ENCODE assay signal across 17 cellular contexts in genomic region chr20:4444404-4444803, GRCh38.
DNase-seq lines count a peak whose midpoint lies in the region; TF ChIP-seq lines count a peak whose summit lies in the region.
"Had no signal": no experiment of that assay in that cellular context is flagged by ENCODE, and none has a peak within 500 bp of the region (broad histone marks: within the 10 kb centered on the region; RNA-seq: fewer than 3 reads in every experiment).

No MANE protein-coding gene starts in this region.

- H4K20me1 ChIP-seq in osteoblast (ENCODE audit: insufficient read depth, low read length) = no peaks in the 10 kb centered on the region

- H3K9me3 ChIP-seq in osteoblast (ENCODE audit: low read depth, low read length) = no peaks in the 10 kb centered on the region
- H3K9me3 ChIP-seq: Peyer's patch had no signal

- H3K36me3 Mint-ChIP-seq in activated CD4-positive, alpha-beta T cell treated with anti-CD3 and anti-CD28 coated beads, Interleukin-2, amount 10 ng/mL, durations not matched to agents 7 days and 5 days (ENCODE audit: low read depth) = no peaks in the 10 kb centered on the region
- H3K36me3 Mint-ChIP-seq in Calu3 (ENCODE audit: insufficient read depth, unreplicated experiment) = no peaks in the 10 kb centered on the region
- H3K36me3 Mint-ChIP-seq: activated naive CD8-positive, alpha-beta T cell treated with anti-CD3 and anti-CD28 coated beads, Interleukin-2, amount 10 ng/mL, durations not matched to agents 7 days and 5 days had no signal

- H3K36me3 ChIP-seq in osteoblast (ENCODE audit: insufficient read depth, low read length) = no peaks in the 10 kb centered on the region
- H3K36me3 ChIP-seq: Peyer's patch had no signal

- no peaks in the 10 kb centered on the region for H3K79me2 ChIP-seq in osteoblast (ENCODE audit: insufficient read depth, low read length)

- H3K27ac ChIP-seq in RWPE1 (peak overlapping the region; percentile 74), osteoblast (ENCODE audit: low read depth, low read length) (peak overlapping the region; percentile 61)
- H3K27ac ChIP-seq: Peyer's patch had no signal

- H3K4me1 ChIP-seq in osteoblast (ENCODE audit: insufficient read depth, low read length) = peaks cover 25% of the 10 kb centered on the region
- H3K4me1 ChIP-seq: Peyer's patch had no signal

- TF ChIP-seq CTCF in RWPE1 (conservative IDR thresholded peaks at IDR 0.05; ENCODE audit: low read depth) = no peak
- TF ChIP-seq CTCF in epithelial cell of proximal tubule (conservative IDR thresholded peaks at IDR 0.05; ENCODE audit: low read depth, low read length) = no peak
- no peak for TF ChIP-seq CTCF in osteoblast (IDR thresholded peaks at IDR 0.05; ENCODE audit: extremely low read depth, low read depth, low read length)
- TF ChIP-seq CTCF in Calu3 (IDR thresholded peaks at IDR 0.05; ENCODE audit: unreplicated experiment) = no peak

- BruUV-seq in Calu3 (replicated peaks; lab: Mats Ljungman, UMichigan) = no TSS peak

- CTCF ChIA-PET in RWPE1 (lab: Yijun Ruan, JAX) (no interaction called here), Calu3 (lab: Charles Lee) (no interaction called here)
- CTCF ChIA-PET in activated CD4-positive, alpha-beta T cell treated with anti-CD3 and anti-CD28 coated beads, Interleukin-2, amount 10 ng/mL, durations not matched to agents 7 days and 5 days (lab: Charles Lee) = no interaction called here

- H3K27ac Mint-ChIP-seq in activated CD4-positive, alpha-beta T cell treated with anti-CD3 and anti-CD28 coated beads, Interleukin-2, amount 10 ng/mL, durations not matched to agents 7 days and 5 days = no peak overlapping the region
- H3K27ac Mint-ChIP-seq in Calu3 (ENCODE audit: unreplicated experiment) = no peak overlapping the region
- H3K27ac Mint-ChIP-seq: activated CD8-positive, alpha-beta T cell treated with anti-CD3 and anti-CD28 coated beads, Interleukin-2, amount 10 ng/mL, durations not matched to agents 7 days and 5 days; activated naive CD8-positive, alpha-beta T cell treated with anti-CD3 and anti-CD28 coated beads, Interleukin-2, amount 10 ng/mL, durations not matched to agents 7 days and 5 days had no signal

- DNase-seq in EH (ENCODE audit: low read depth) (peak; percentile 90), RWPE1 (ENCODE audit: low spot score) (peak; percentile 82), epithelial cell of proximal tubule (ENCODE audit: low read depth) (peak; percentile 52), osteoblast (ENCODE audit: insufficient read length, low spot score, missing footprints) (peak; percentile 64), HuH-7.5 (ENCODE audit: low spot score) (no peak), NCI-H1436 (lab: John Stamatoyannopoulos, UW) (no peak), Calu3 (no peak)
- DNase-seq in activated CD4-positive, alpha-beta T cell treated with anti-CD3 and anti-CD28 coated beads, Interleukin-2, amount 10 ng/mL, durations not matched to agents 7 days and 5 days = no peak
- DNase-seq: activated CD8-positive, alpha-beta T cell treated with anti-CD3 and anti-CD28 coated beads, Interleukin-2, amount 10 ng/mL, durations not matched to agents 7 days and 5 days; activated naive CD8-positive, alpha-beta T cell treated with anti-CD3 and anti-CD28 coated beads, Interleukin-2, amount 10 ng/mL, durations not matched to agents 7 days and 5 days; AML-193; head of caudate nucleus; mesendoderm; NCI-H1092 treated with DMSO at 0.1 percent for 48 hours; Peyer's patch; right cardiac atrium; SW 1271 had no signal

- H2AFZ ChIP-seq in osteoblast (ENCODE audit: low read length) = peak overlapping the region; percentile 39

- H3K27me3 Mint-ChIP-seq in activated CD4-positive, alpha-beta T cell treated with anti-CD3 and anti-CD28 coated beads, Interleukin-2, amount 10 ng/mL, durations not matched to agents 7 days and 5 days = peaks cover 17% of the 10 kb centered on the region
- H3K27me3 Mint-ChIP-seq in Calu3 (ENCODE audit: unreplicated experiment) = peaks cover 28% of the 10 kb centered on the region

- intact Hi-C loops in Calu3 (cut with micrococcal nuclease; ENCODE audit: unreplicated experiment) = no loop called here

- H3K4me3 Mint-ChIP-seq in activated CD4-positive, alpha-beta T cell treated with anti-CD3 and anti-CD28 coated beads, Interleukin-2, amount 10 ng/mL, durations not matched to agents 7 days and 5 days = no peak overlapping the region
- H3K4me3 Mint-ChIP-seq in Calu3 (ENCODE audit: low read depth, unreplicated experiment) = no peak overlapping the region
- H3K4me3 Mint-ChIP-seq: activated CD8-positive, alpha-beta T cell treated with anti-CD3 and anti-CD28 coated beads, Interleukin-2, amount 10 ng/mL, durations not matched to agents 7 days and 5 days; activated naive CD8-positive, alpha-beta T cell treated with anti-CD3 and anti-CD28 coated beads, Interleukin-2, amount 10 ng/mL, durations not matched to agents 7 days and 5 days had no signal

- H3K9me3 Mint-ChIP-seq in activated CD4-positive, alpha-beta T cell treated with anti-CD3 and anti-CD28 coated beads, Interleukin-2, amount 10 ng/mL, durations not matched to agents 7 days and 5 days = no peaks in the 10 kb centered on the region
- no peaks in the 10 kb centered on the region for H3K9me3 Mint-ChIP-seq in Calu3 (ENCODE audit: low read depth, unreplicated experiment)
- H3K9me3 Mint-ChIP-seq: activated naive CD8-positive, alpha-beta T cell treated with anti-CD3 and anti-CD28 coated beads, Interleukin-2, amount 10 ng/mL, durations not matched to agents 7 days and 5 days had no signal

- no peaks in the 10 kb centered on the region for H3K27me3 ChIP-seq in osteoblast (ENCODE audit: insufficient read depth, low read length)
- H3K27me3 ChIP-seq: Peyer's patch had no signal

- H3K4me3 ChIP-seq in epithelial cell of proximal tubule (ENCODE audit: low read depth, low read length) (no peak overlapping the region), osteoblast (ENCODE audit: insufficient read depth, low read length) (no peak overlapping the region)
- H3K4me3 ChIP-seq: Peyer's patch had no signal

- peak overlapping the region; percentile 23 for H3K4me2 ChIP-seq in osteoblast (ENCODE audit: insufficient read depth, low read length)

- no peaks in the 10 kb centered on the region for H3K4me1 Mint-ChIP-seq in activated CD4-positive, alpha-beta T cell treated with anti-CD3 and anti-CD28 coated beads, Interleukin-2, amount 10 ng/mL, durations not matched to agents 7 days and 5 days
- no peaks in the 10 kb centered on the region for H3K4me1 Mint-ChIP-seq in Calu3 (ENCODE audit: low read depth, unreplicated experiment)
- H3K4me1 Mint-ChIP-seq: activated naive CD8-positive, alpha-beta T cell treated with anti-CD3 and anti-CD28 coated beads, Interleukin-2, amount 10 ng/mL, durations not matched to agents 7 days and 5 days had no signal

- POLR2A ChIA-PET in RWPE1 (lab: Yijun Ruan, JAX; ENCODE audit: low non-redundant PET) = no interaction called here
- POLR2A ChIA-PET in activated CD4-positive, alpha-beta T cell treated with anti-CD3 and anti-CD28 coated beads, Interleukin-2, amount 10 ng/mL, durations not matched to agents 7 days and 5 days (lab: Charles Lee) = no interaction called here

Comparison
In these comparisons a context has a peak if more than half of its experiments do, and no peak if none do; other contexts are left out.
1. DNase-seq: peak in EH (single experiment), RWPE1 (single experiment), epithelial cell of proximal tubule (single experiment) and osteoblast (single experiment); none in HuH-7.5 (single experiment), activated CD4-positive, alpha-beta T cell treated with anti-CD3 and anti-CD28 coated beads, Interleukin-2, amount 10 ng/mL, durations not matched to agents 7 days and 5 days (single experiment), NCI-H1436 (single experiment) and Calu3 (single experiment).